9 cellular contexts compared by ENCODE assay signal in genomic region chr2:69026026-69026425, GRCh38. TPM values are rescaled to one million over a fixed set of nuclear protein-coding genes. Genes with fewer than 3 reads are reported as not detected.
DNase-seq lines count a peak whose midpoint lies in the region; ATAC-seq and TF ChIP-seq lines count a peak whose summit lies in the region.
"Had no signal": no experiment of that assay in that cellular context is flagged by ENCODE, and none has a peak within 500 bp of the region (broad histone marks: within the 10 kb centered on the region; RNA-seq: fewer than 3 reads in every experiment).

No MANE protein-coding gene starts in this region.

- no peak overlapping the region for H3K27ac Mint-ChIP-seq in naive thymus-derived CD8-positive, alpha-beta T cell

- no peak overlapping the region for H3K4me3 ChIP-seq in fibroblast of pulmonary artery (replicated peaks; ENCODE audit: low read depth, low read length)

- H3K4me1 Mint-ChIP-seq in naive thymus-derived CD8-positive, alpha-beta T cell: no peaks in the 10 kb centered on the region

- peak; percentile 52 for TF ChIP-seq CTCF in fibroblast of pulmonary artery (IDR thresholded peaks at IDR 0.05; ENCODE audit: low read length, missing control alignments)

- ATAC-seq in naive thymus-derived CD8-positive, alpha-beta T cell: no peak

- peaks cover 0 to 12% (median 0%) of the 10 kb centered on the region in 9 donors for H3K9me3 Mint-ChIP-seq in naive thymus-derived CD8-positive, alpha-beta T cell

- H3K4me3 Mint-ChIP-seq in naive thymus-derived CD8-positive, alpha-beta T cell: no peak overlapping the region
- H3K4me3 Mint-ChIP-seq: activated T-cell treated with anti-CD3 and anti-CD28 coated beads, Interleukin-2, amount 50 U/mL, for 4 hours had no signal

- peak; percentile 86 for TF ChIP-seq RAD21 in Ishikawa (IDR thresholded peaks at IDR 0.05; ENCODE audit: low read depth)

- peaks cover 0 to 13% (median 0%) of the 10 kb centered on the region in 3 donors for H3K36me3 Mint-ChIP-seq in naive thymus-derived CD8-positive, alpha-beta T cell

- DNase-seq in SIG-M5 treated with dmso at 0.1 percent for 504 hours (lab: John Stamatoyannopoulos, UW; ENCODE audit: unreplicated experiment): peak; percentile 76
- no peak for DNase-seq in SIG-M5 (lab: John Stamatoyannopoulos, UW)
- peak; percentile 3 for DNase-seq in SHP77 treated with DMSO at 0.1 percent for 48 hours (lab: John Stamatoyannopoulos, UW)
- DNase-seq in fibroblast of pulmonary artery (ENCODE audit: low read depth): peak; percentile 72
- DNase-seq in renal cortical epithelial cell (ENCODE audit: low read depth): peak; percentile 55
- DNase-seq in retina: no peak
- DNase-seq in naive thymus-derived CD8-positive, alpha-beta T cell: no peak
- DNase-seq: activated T-cell treated with anti-CD3 and anti-CD28 coated beads, Interleukin-2, amount 50 U/mL, for 4 hours had no signal

- POLR2A ChIA-PET in naive thymus-derived CD8-positive, alpha-beta T cell (lab: Charles Lee): no interaction called here

- H3K27me3 Mint-ChIP-seq in naive thymus-derived CD8-positive, alpha-beta T cell: peaks cover 2 to 18% (median 9%) of the 10 kb centered on the region in 5 donors

- no peak for TF ChIP-seq EP300 in Ishikawa (IDR thresholded peaks at IDR 0.05; ENCODE audit: borderline replicate concordance)

TF ChIP-seq in Ishikawa, 13 proteins besides CTCF, POLR2A, EP300 and RAD21:
- no peak for TF ChIP-seq MAX (IDR thresholded peaks at IDR 0.05)
- TF ChIP-seq, protein P1, sequence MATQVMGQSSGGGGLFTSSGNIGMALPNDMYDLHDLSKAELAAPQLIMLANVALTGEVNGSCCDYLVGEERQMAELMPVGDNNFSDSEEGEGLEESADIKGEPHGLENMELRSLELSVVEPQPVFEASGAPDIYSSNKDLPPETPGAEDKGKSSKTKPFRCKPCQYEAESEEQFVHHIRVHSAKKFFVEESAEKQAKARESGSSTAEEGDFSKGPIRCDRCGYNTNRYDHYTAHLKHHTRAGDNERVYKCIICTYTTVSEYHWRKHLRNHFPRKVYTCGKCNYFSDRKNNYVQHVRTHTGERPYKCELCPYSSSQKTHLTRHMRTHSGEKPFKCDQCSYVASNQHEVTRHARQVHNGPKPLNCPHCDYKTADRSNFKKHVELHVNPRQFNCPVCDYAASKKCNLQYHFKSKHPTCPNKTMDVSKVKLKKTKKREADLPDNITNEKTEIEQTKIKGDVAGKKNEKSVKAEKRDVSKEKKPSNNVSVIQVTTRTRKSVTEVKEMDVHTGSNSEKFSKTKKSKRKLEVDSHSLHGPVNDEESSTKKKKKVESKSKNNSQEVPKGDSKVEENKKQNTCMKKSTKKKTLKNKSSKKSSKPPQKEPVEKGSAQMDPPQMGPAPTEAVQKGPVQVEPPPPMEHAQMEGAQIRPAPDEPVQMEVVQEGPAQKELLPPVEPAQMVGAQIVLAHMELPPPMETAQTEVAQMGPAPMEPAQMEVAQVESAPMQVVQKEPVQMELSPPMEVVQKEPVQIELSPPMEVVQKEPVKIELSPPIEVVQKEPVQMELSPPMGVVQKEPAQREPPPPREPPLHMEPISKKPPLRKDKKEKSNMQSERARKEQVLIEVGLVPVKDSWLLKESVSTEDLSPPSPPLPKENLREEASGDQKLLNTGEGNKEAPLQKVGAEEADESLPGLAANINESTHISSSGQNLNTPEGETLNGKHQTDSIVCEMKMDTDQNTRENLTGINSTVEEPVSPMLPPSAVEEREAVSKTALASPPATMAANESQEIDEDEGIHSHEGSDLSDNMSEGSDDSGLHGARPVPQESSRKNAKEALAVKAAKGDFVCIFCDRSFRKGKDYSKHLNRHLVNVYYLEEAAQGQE (IDR thresholded peaks at IDR 0.05; ENCODE audit: low read depth): no peak
- no peak for TF ChIP-seq NFIC (IDR thresholded peaks at IDR 0.05)
- no peak for TF ChIP-seq CEBPB (IDR thresholded peaks at IDR 0.05)
- no peak for TF ChIP-seq TAF1 (IDR thresholded peaks at IDR 0.05; ENCODE audit: low read depth)
- TF ChIP-seq ZBTB7A (IDR thresholded peaks at IDR 0.05; ENCODE audit: low read depth): no peak
- no peak for TF ChIP-seq CREB1 (IDR thresholded peaks at IDR 0.05; ENCODE audit: low read depth)
- TF ChIP-seq TEAD4 (IDR thresholded peaks at IDR 0.05): no peak
- no peak for TF ChIP-seq FOXM1 (IDR thresholded peaks at IDR 0.05; ENCODE audit: borderline replicate concordance, low read depth)
- TF ChIP-seq TCF12 (IDR thresholded peaks at IDR 0.05; ENCODE audit: low read depth): no peak
- TF ChIP-seq EGR1 (IDR thresholded peaks at IDR 0.05): no peak
- TF ChIP-seq USF1 (IDR thresholded peaks at IDR 0.05): no peak
- no peak for TF ChIP-seq YY1 (IDR thresholded peaks at IDR 0.05; ENCODE audit: low read depth)
TF ChIP-seq in Ishikawa: peak in this region for 0.

RNA-seq across cellular contexts. Expression of gene ANTXR1, which starts 13.0 kb away (rescaled TPM):
- 3.3 and 26.5 TPM in 2 replicates for total RNA-seq in renal cortical epithelial cell
- under 1 TPM; 0.08 to 0.14 TPM for total RNA-seq in naive thymus-derived CD8-positive, alpha-beta T cell
- polyA plus RNA-seq in naive thymus-derived CD8-positive, alpha-beta T cell: under 1 TPM in 1 of 3 donors, not detected in 2; 0.20 TPM

RNA-seq across cellular contexts. Expression of gene GKN1, which starts 51.6 kb away (rescaled TPM):
- total RNA-seq in renal cortical epithelial cell: not detected in 2 replicates
- not detected for total RNA-seq in naive thymus-derived CD8-positive, alpha-beta T cell
- polyA plus RNA-seq in naive thymus-derived CD8-positive, alpha-beta T cell: not detected
- total RNA-seq: activated T-cell treated with anti-CD3 and anti-CD28 coated beads, Interleukin-2, amount 50 U/mL, for 4 hours had no signal

Comparison
In these comparisons a context has a peak if more than half of its experiments do, and no peak if none do; other contexts are left out.
1. DNase-seq: peak in SIG-M5 treated with dmso at 0.1 percent for 504 hours (single experiment), SHP77 treated with DMSO at 0.1 percent for 48 hours (single experiment), fibroblast of pulmonary artery (single experiment) and renal cortical epithelial cell (single experiment); none in SIG-M5 (single experiment), retina (single experiment) and naive thymus-derived CD8-positive, alpha-beta T cell (0 of 10).